ENCODE assay signal across 8 cellular contexts in the genomic region with DNA sequence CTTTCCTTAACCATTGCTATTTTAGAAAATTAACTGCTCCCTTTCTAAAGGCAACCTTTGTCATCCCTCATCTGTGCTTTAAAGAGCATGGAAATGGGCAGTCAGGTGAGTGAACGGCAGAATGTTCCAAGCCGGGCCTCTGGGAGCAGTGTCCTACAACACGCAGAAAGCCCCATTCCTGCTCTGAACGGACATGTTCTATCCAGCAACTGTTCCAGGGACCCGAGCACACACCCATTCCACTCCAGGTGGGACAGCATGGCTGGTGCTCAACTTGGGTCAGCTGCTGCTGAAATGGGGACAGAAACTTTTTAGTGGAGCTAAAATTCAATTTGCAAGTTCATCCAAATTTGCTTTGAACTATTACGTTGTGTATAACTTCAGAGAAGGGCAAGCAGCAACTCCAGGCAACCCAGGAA. TPM values are rescaled to one million over a fixed set of nuclear protein-coding genes. Genes with fewer than 3 reads are reported as not detected.
DNase-seq lines count a peak whose midpoint lies in the region; ATAC-seq and FAIRE-seq lines count a peak whose summit lies in the region.

No MANE protein-coding gene starts in this region.

- intact Hi-C loops in activated CD4-positive, alpha-beta T cell treated with anti-CD3 and anti-CD28 coated beads for 36 hours (cut with DNase I, micrococcal nuclease) = loop anchor here (1.0 to 5.0 kb wide), 7 partner anchors 19 to 110 kb away; partner anchors contain the start of genes BHLHE23 (in 1 of the 2) and DIDO1 (in 1 of the 2)

- peaks cover 20% of the 10 kb centered on the region for H3K36me3 ChIP-seq in iPS-15b (ENCODE audit: control insufficient read depth, insufficient read depth, low read length)
- H3K36me3 ChIP-seq in stomach smooth muscle (ENCODE audit: control insufficient read depth in 2 of 2, insufficient read depth in 2 of 2, low read length in 2 of 2) = peaks cover 29 to 31% of the 10 kb centered on the region in 2 donors

- DNase-seq in activated CD4-positive, alpha-beta T cell treated with anti-CD3 and anti-CD28 coated beads for 36 hours = no peak
- no peak for DNase-seq in activated CD4-positive, alpha-beta T cell treated with anti-CD3 and anti-CD28 coated beads for 1 hour
- no peak for DNase-seq in T-helper 17 cell
- no peak for DNase-seq in urothelium cell line (ENCODE audit: low spot score)
- DNase-seq in NCI-H82 (lab: John Stamatoyannopoulos, UW) = no peak

- FAIRE-seq in urothelium cell line (lab: Jason Lieb, UNC) = no peak

- H3K36me3 Mint-ChIP-seq in activated CD4-positive, alpha-beta T cell treated with anti-CD3 and anti-CD28 coated beads for 36 hours (ENCODE audit: low read depth) = peaks cover 36% of the 10 kb centered on the region
- H3K36me3 Mint-ChIP-seq in T-helper 17 cell (ENCODE audit: low read depth) = no peaks in the 10 kb centered on the region

- H3K27me3 ChIP-seq in iPS-15b (ENCODE audit: control insufficient read depth, insufficient read depth, low read length) = no peaks in the 10 kb centered on the region
- no peaks in the 10 kb centered on the region for H3K27me3 ChIP-seq in stomach smooth muscle (ENCODE audit: control insufficient read depth in 1 of 2, insufficient read depth in 2 of 2, low read length in 2 of 2)

- H3K9me3 Mint-ChIP-seq in activated CD4-positive, alpha-beta T cell treated with anti-CD3 and anti-CD28 coated beads for 36 hours (ENCODE audit: low read depth) = no peaks in the 10 kb centered on the region

- H3K27me3 Mint-ChIP-seq in activated CD4-positive, alpha-beta T cell treated with anti-CD3 and anti-CD28 coated beads for 36 hours = no peaks in the 10 kb centered on the region
- H3K27me3 Mint-ChIP-seq in T-helper 17 cell = no peaks in the 10 kb centered on the region

- H3K4me3 ChIP-seq in iPS-15b (ENCODE audit: low read depth, low read length) = no peak overlapping the region
- H3K4me3 ChIP-seq in stomach smooth muscle (ENCODE audit: low read length in 2 of 2) = peak overlapping the region; percentile 41 to 47

- H3K4me1 ChIP-seq in iPS-15b (ENCODE audit: control insufficient read depth, insufficient read depth, low read length) (peaks cover 9% of the 10 kb centered on the region), stomach smooth muscle (ENCODE audit: control insufficient read depth, insufficient read depth, low read length) (peaks cover 30% of the 10 kb centered on the region)

- POLR2A ChIA-PET in activated CD4-positive, alpha-beta T cell treated with anti-CD3 and anti-CD28 coated beads for 36 hours (lab: Charles Lee) = no interaction called here

- peak overlapping the region; percentile 24 for H3K27ac ChIP-seq in stomach smooth muscle (ENCODE audit: low read length)

- ATAC-seq in activated CD4-positive, alpha-beta T cell treated with anti-CD3 and anti-CD28 coated beads for 36 hours = no peak
- ATAC-seq in T-helper 17 cell = no peak
- no peak for ATAC-seq in HG03045 (IDR thresholded peaks at IDR 0.05; ENCODE audit: unreplicated experiment)

- H3K4me3 Mint-ChIP-seq in activated CD4-positive, alpha-beta T cell treated with anti-CD3 and anti-CD28 coated beads for 36 hours = no peak overlapping the region
- peak overlapping the region; percentile 80 for H3K4me3 Mint-ChIP-seq in T-helper 17 cell

- H3K27ac Mint-ChIP-seq in activated CD4-positive, alpha-beta T cell treated with anti-CD3 and anti-CD28 coated beads for 36 hours = peak overlapping the region; percentile 33
- peak overlapping the region; percentile 80 for H3K27ac Mint-ChIP-seq in T-helper 17 cell

- H3K4me1 Mint-ChIP-seq in activated CD4-positive, alpha-beta T cell treated with anti-CD3 and anti-CD28 coated beads for 36 hours = peaks cover 38% of the 10 kb centered on the region
- peaks cover 21% of the 10 kb centered on the region for H3K4me1 Mint-ChIP-seq in T-helper 17 cell

- CTCF ChIA-PET in activated CD4-positive, alpha-beta T cell treated with anti-CD3 and anti-CD28 coated beads for 36 hours (lab: Charles Lee) = interaction anchor here (0.6 to 8.3 kb wide), 8 partner anchors 9 to 54 kb away, joined by 3 to 140 read pairs (median 4); no protein-coding TSS in a partner anchor

- peak overlapping the region; percentile 19 for H3K9ac ChIP-seq in iPS-15b (ENCODE audit: low read depth, low read length)
- no peak overlapping the region for H3K9ac ChIP-seq in stomach smooth muscle (ENCODE audit: low read length in 2 of 2)

- H3K9me3 ChIP-seq in T-helper 17 cell (ENCODE audit: control insufficient read depth, low read length, poor library complexity, severe bottlenecking) (no peaks in the 10 kb centered on the region), iPS-15b (ENCODE audit: control insufficient read depth, insufficient read depth, low read length) (no peaks in the 10 kb centered on the region), stomach smooth muscle (ENCODE audit: control insufficient read depth in 2 of 2, low read length in 2 of 2) (no peaks in the 10 kb centered on the region)

RNA-seq across cellular contexts. Expression of gene DIDO1, which starts 26.7 kb away (rescaled TPM):
- total RNA-seq in activated CD4-positive, alpha-beta T cell treated with anti-CD3 and anti-CD28 coated beads for 36 hours = 10 to 100 TPM; 43.7 to 49.7 TPM
- total RNA-seq in T-helper 17 cell = 10 to 100 TPM; 58.3 to 65.7 TPM

RNA-seq across cellular contexts. Expression of gene TCFL5, which starts 38.0 kb away (rescaled TPM):
- total RNA-seq in activated CD4-positive, alpha-beta T cell treated with anti-CD3 and anti-CD28 coated beads for 36 hours = 1 to 10 TPM; 5.2 to 6.6 TPM
- 1 to 10 TPM; 4.4 to 5.0 TPM for total RNA-seq in T-helper 17 cell

RNA-seq across cellular contexts. Expression of gene GID8, which starts 38.3 kb away (rescaled TPM):
- 10 to 100 TPM; 30.7 to 39.9 TPM for total RNA-seq in activated CD4-positive, alpha-beta T cell treated with anti-CD3 and anti-CD28 coated beads for 36 hours
- 10 to 100 TPM; 33.4 to 39.9 TPM for total RNA-seq in T-helper 17 cell

RNA-seq across cellular contexts. Expression of gene SLC17A9, which starts 52.9 kb away (rescaled TPM):
- total RNA-seq in activated CD4-positive, alpha-beta T cell treated with anti-CD3 and anti-CD28 coated beads for 36 hours = 10 to 100 TPM; 16.2 to 16.5 TPM
- 1 to 10 TPM in 1 of 2 donors, under 1 TPM in 1; 0.89 to 2.4 TPM for total RNA-seq in T-helper 17 cell
